8 cellular contexts compared by ENCODE assay signal in the genomic region with DNA sequence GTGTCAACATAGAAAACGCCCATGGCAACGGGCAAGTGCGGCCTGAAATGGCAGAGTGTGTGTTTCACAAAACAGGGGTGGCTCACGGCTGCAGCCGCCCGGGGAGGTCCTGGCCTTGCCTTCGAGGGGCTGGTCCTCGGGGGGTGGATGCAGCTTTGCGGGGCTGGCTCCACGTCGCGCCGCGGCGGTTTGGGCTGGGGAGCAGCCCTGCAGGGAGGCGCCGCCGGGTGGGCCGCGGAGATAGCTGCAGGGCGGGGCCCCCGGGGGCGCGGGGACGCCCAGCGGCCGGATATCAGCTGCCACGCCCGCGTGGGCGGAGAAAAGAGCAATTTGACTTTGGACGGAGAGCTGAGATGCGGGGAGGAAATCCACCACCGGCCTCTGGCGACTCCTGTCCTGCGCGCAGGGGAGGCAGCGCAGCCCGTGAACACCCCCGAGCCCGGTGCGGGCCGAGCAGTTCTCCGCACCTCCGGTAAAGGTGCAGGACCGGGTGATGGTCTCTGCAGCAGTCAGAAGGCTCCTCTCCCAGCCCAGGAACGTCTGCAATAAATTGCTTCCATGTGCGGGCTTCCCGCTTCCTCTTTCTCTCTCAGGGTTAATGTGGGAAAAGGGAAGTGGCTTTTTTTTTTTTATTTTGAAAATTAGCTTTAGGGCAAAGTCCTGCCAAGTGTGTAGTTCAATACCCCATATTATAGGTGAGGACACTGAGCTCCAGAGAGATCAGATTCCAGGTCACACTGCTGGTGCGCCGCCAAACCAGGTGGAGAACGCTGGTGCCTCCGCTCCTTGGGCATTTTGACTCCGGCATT.
DNase-seq lines count a peak whose midpoint lies in the region; ATAC-seq and TF ChIP-seq lines count a peak whose summit lies in the region.

No MANE protein-coding gene starts in this region.

- no peaks in the 10 kb centered on the region for H3K27me3 ChIP-seq in SU-DHL-6 (ENCODE audit: low read length)
- no peaks in the 10 kb centered on the region for H3K27me3 ChIP-seq in adipocyte (replicated peaks; ENCODE audit: control insufficient read depth, insufficient read depth, low read length)

- no peaks in the 10 kb centered on the region for H3K9me3 ChIP-seq in ES-I3 (ENCODE audit: control insufficient read depth, insufficient read depth, low read length)
- H3K9me3 ChIP-seq in KOPT-K1 (ENCODE audit: insufficient read depth, low read length, poor library complexity, severe bottlenecking), result no peaks in the 10 kb centered on the region
- no peaks in the 10 kb centered on the region for H3K9me3 ChIP-seq in SU-DHL-6 (ENCODE audit: insufficient read depth, low read length)
- no peaks in the 10 kb centered on the region for H3K9me3 ChIP-seq in adipocyte (ENCODE audit: control insufficient read depth, low read length)

- peaks cover 45% of the 10 kb centered on the region for H3F3A ChIP-seq in SU-DHL-6 (ENCODE audit: insufficient read depth)

- H3K27ac ChIP-seq in KOPT-K1 (ENCODE audit: low read depth, low read length, poor library complexity, severe bottlenecking) (peak overlapping the region; percentile 87), SU-DHL-6 (ENCODE audit: low read depth, low read length) (peak overlapping the region; percentile 95)

- H4K20me1 ChIP-seq in SU-DHL-6 (ENCODE audit: low read depth, low read length), result no peaks in the 10 kb centered on the region

- H3K4me2 ChIP-seq in SU-DHL-6 (ENCODE audit: low read depth, low read length, poor library complexity, severe bottlenecking), result peak overlapping the region; percentile 90

- H3K4me1 ChIP-seq in ES-I3 (ENCODE audit: insufficient read depth, low read length) (peaks cover 33% of the 10 kb centered on the region), adipocyte (ENCODE audit: control insufficient read depth, insufficient read depth, low read length) (peaks cover 48% of the 10 kb centered on the region)

- DNase-seq in adipocyte (ENCODE audit: low read depth) (peak; percentile 84), hepatic stellate cell (ENCODE audit: low spot score) (peak; percentile 80), skeletal muscle cell (ENCODE audit: low read depth) (no peak), NCI-H1048 (lab: John Stamatoyannopoulos, UW) (no peak)

- peak overlapping the region; percentile 52 for H3K4me3 ChIP-seq in SU-DHL-6 (ENCODE audit: insufficient read depth, low read length, poor library complexity, severe bottlenecking)
- H3K4me3 ChIP-seq in adipocyte (ENCODE audit: low read length), result peak overlapping the region; percentile 82
- peak overlapping the region; percentile 47 for H3K4me3 ChIP-seq in skeletal muscle cell (ENCODE audit: low read depth, low read length)

- no peaks in the 10 kb centered on the region for H3K9me2 ChIP-seq in SU-DHL-6 (replicated peaks; ENCODE audit: insufficient read depth, low read length)

- H3K79me2 ChIP-seq in SU-DHL-6 (ENCODE audit: insufficient read depth, low read length), result no peaks in the 10 kb centered on the region

- TF ChIP-seq CTCF in SU-DHL-6 (IDR thresholded peaks at IDR 0.05; ENCODE audit: insufficient read depth, low read length, poor library complexity, severe bottlenecking), result no peak

- H3K9ac ChIP-seq in ES-I3 (ENCODE audit: low read depth, low read length) (peak overlapping the region; percentile 49), SU-DHL-6 (ENCODE audit: low read length) (peak overlapping the region; percentile 83), adipocyte (ENCODE audit: low read length) (peak overlapping the region; percentile 86)

- H3K36me3 ChIP-seq in ES-I3 (ENCODE audit: insufficient read depth, low read length) (no peaks in the 10 kb centered on the region), KOPT-K1 (ENCODE audit: insufficient read depth, low read length) (no peaks in the 10 kb centered on the region), SU-DHL-6 (ENCODE audit: low read length) (no peaks in the 10 kb centered on the region), adipocyte (ENCODE audit: control insufficient read depth, insufficient read depth, low read length, severe bottlenecking) (no peaks in the 10 kb centered on the region)

- peak overlapping the region; percentile 71 for H2AFZ ChIP-seq in SU-DHL-6 (ENCODE audit: low read depth, low read length, severe bottlenecking)

- peak; percentile 45 for ATAC-seq in GM21737 (IDR thresholded peaks at IDR 0.05; ENCODE audit: unreplicated experiment)

Comparison
In these comparisons a context has a peak if more than half of its experiments do, and no peak if none do; other contexts are left out.
1. DNase-seq: peak in adipocyte (single experiment) and hepatic stellate cell (single experiment); none in skeletal muscle cell (single experiment) and NCI-H1048 (single experiment).
2. Peak in every context shown above with its lines, with median percentiles within 50 percentile points of each other: H3K9ac ChIP-seq and H3K4me3 ChIP-seq.